19 cellular contexts compared by ENCODE assay signal in the genomic region with DNA sequence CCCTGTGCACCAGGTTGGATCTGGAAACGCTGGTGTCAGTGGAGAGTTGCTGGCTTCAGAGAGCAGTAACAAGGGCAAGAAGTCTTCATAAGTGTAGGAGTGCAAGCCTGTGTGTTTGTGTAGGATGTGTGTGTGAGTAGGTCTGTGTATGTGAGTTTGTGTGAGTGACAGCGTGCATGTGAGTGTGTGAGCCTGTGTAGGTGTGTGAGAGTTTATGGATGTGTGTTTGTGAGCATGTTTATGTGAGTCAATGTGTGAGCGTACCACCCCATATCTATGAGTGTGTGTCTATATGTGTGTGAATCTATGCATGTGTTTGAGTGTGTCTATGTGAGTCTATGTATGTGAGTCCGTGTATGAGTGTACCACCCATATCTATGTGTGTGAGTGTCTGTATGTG.
"Had no signal": no experiment of that assay in that cellular context is flagged by ENCODE, and none has a peak within 500 bp of the region (broad histone marks: within the 10 kb centered on the region; RNA-seq: fewer than 3 reads in every experiment).

No MANE protein-coding gene starts in this region.

- ATAC-seq: activated CD4-positive, CD25-positive, alpha-beta regulatory T cell treated with anti-CD3 and anti-CD28 coated beads, Interleukin-2, amount 50 U/mL, for 24 hours; body of pancreas had no signal

- H3K4me1 ChIP-seq: body of pancreas, neural progenitor cell, pancreas, sigmoid colon, uterus had no signal

- H3K27ac ChIP-seq: body of pancreas, neural progenitor cell, pancreas, sigmoid colon, thoracic aorta, uterus had no signal

- H3K27me3 ChIP-seq: body of pancreas, neural progenitor cell, pancreas, uterus had no signal

- H3K36me3 ChIP-seq: neural progenitor cell, pancreas, sigmoid colon, thoracic aorta, uterus had no signal

- H2AFZ ChIP-seq: neural progenitor cell had no signal

- H3K4me3 ChIP-seq: body of pancreas, neural progenitor cell, pancreas, sigmoid colon, stomach, thoracic aorta, uterus had no signal

- FAIRE-seq: colon, endometrium, islet of Langerhans, pancreas had no signal

- H3K9ac ChIP-seq: neural progenitor cell had no signal

- DNase-seq: activated CD4-positive, alpha-beta memory T cell treated with anti-CD3 and anti-CD28 coated beads for 36 hours; activated gamma-delta T cell; activated T-cell treated with anti-CD3 and anti-CD28 coated beads, Interleukin-2, amount 50 U/mL, for 4 hours; amygdala; body of pancreas; caudate nucleus; left colon; pancreas; sigmoid colon; stimulated activated CD4-positive, alpha-beta T cell treated with anti-CD3 and anti-CD28 coated beads, Interleukin-1b, Interleukin-23, amount 100 ng/mL, for 48 hours; stomach; T1000; uterus had no signal

- H3K4me2 ChIP-seq: neural progenitor cell had no signal

- H3K9me3 ChIP-seq: body of pancreas, pancreas, sigmoid colon, stomach, thoracic aorta, uterus had no signal
